ENCODE assay signal across 8 cellular contexts in the genomic region with DNA sequence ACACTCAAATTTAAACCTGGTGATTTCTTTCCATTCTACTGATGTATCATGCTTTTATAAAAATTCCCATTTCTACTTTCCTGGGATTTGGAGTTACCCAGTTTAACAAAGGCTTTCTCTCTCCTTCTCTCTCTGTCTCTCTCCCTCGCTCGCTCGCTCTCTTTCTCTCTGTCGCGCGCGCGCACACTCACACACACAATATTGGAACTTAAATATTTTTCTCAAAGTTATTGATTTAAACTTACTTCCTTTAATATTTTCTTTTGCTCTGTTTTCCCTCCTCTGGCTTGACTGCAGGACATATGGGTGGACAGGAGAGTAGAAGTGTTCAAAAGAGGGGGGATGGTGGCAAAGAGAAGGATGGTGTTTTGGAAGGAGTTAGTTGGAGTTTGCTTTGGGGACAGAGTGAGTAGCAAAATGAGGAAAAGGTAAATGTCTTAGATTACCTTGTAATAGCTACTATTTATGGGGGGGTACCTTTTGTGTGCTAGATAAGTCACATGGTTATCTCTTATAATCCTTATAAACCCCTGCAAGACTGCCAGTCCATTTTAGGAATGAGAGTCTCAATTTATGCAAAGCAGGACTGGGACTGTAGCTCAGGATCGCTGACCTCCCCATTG. TPM values are rescaled to one million over a fixed set of nuclear protein-coding genes. Genes with fewer than 3 reads are reported as not detected.
DNase-seq lines count a peak whose midpoint lies in the region; TF ChIP-seq lines count a peak whose summit lies in the region.

No MANE protein-coding gene starts in this region.

- H3K4me3 Mint-ChIP-seq in endodermal cell: peak overlapping the region; percentile 77
- peak overlapping the region; percentile 95 for H3K4me3 Mint-ChIP-seq in neural crest cell

- 33 to 47% methylated on average over 9 of the region's 9 CpGs for WGBS in endodermal cell (ENCODE audit: insufficient coverage in 1 of 2, insufficient read length in 1 of 2), 2 experiments

- no peak for TF ChIP-seq CTCF in endodermal cell (conservative IDR thresholded peaks at IDR 0.05)
- no peak for TF ChIP-seq CTCF in neural crest cell (conservative IDR thresholded peaks at IDR 0.05)

- H3K27ac ChIP-seq in endodermal cell (ENCODE audit: low read depth, low read length): no peak overlapping the region

- peaks cover 38% of the 10 kb centered on the region for H3K27me3 ChIP-seq in endodermal cell (ENCODE audit: control insufficient read depth, insufficient read depth, low read length, poor library complexity, severe bottlenecking)

- H3K27ac Mint-ChIP-seq in endodermal cell: peak overlapping the region; percentile 77
- peak overlapping the region; percentile 54 for H3K27ac Mint-ChIP-seq in neural crest cell (ENCODE audit: unreplicated experiment)

- H3K4me1 Mint-ChIP-seq in endodermal cell: peaks cover 6% of the 10 kb centered on the region
- H3K4me1 Mint-ChIP-seq in neural crest cell: peaks cover 19% of the 10 kb centered on the region

- H3K9ac ChIP-seq in endodermal cell (ENCODE audit: extremely low read depth, low read length, poor library complexity, severe bottlenecking): peak overlapping the region; percentile 59

- H3K4me3 ChIP-seq in endodermal cell (ENCODE audit: low read length): peak overlapping the region; percentile 82

- peaks cover 3% of the 10 kb centered on the region for H3K36me3 Mint-ChIP-seq in endodermal cell (ENCODE audit: low read depth)
- H3K36me3 Mint-ChIP-seq in neural crest cell (ENCODE audit: low read depth): peaks cover 8% of the 10 kb centered on the region

- DNase-seq in NCI-H1694 (lab: John Stamatoyannopoulos, UW) (peak; percentile 21), NCI-H1694 treated with DMSO at 0.1 percent for 48 hours (lab: John Stamatoyannopoulos, UW) (no peak), RKO (ENCODE audit: low spot score) (peak; percentile 68), endodermal cell (no peak), neural crest cell (ENCODE audit: low read depth, low spot score) (no peak), MV-4-11 (lab: John Stamatoyannopoulos, UW) (no peak), KG1 (lab: John Stamatoyannopoulos, UW) (no peak), NCI-H187 treated with DMSO at 0.1 percent for 48 hours (lab: John Stamatoyannopoulos, UW) (no peak)

- H3K36me3 ChIP-seq in endodermal cell (ENCODE audit: control insufficient read depth, insufficient read depth, low read length): no peaks in the 10 kb centered on the region

- H3K9me3 Mint-ChIP-seq in endodermal cell: peaks cover 9% of the 10 kb centered on the region
- H3K9me3 Mint-ChIP-seq in neural crest cell: peaks cover 15% of the 10 kb centered on the region

- H3K4me1 ChIP-seq in endodermal cell (ENCODE audit: control insufficient read depth, insufficient read depth, low read length): no peaks in the 10 kb centered on the region

- H3K27me3 Mint-ChIP-seq in endodermal cell (ENCODE audit: insufficient read depth): peaks cover 42% of the 10 kb centered on the region
- H3K27me3 Mint-ChIP-seq in neural crest cell (ENCODE audit: low read depth): peaks cover 6% of the 10 kb centered on the region

- H3K9me3 ChIP-seq in endodermal cell (ENCODE audit: control insufficient read depth, low read length): peaks cover 12% of the 10 kb centered on the region

RNA-seq across cellular contexts. Expression of gene TRIM25, which starts 0.9 kb away (rescaled TPM):
- total RNA-seq in endodermal cell (10 to 100 TPM; 18.8 to 21.3 TPM), neural crest cell (25.6 and 28.7 TPM in 2 replicates)
- polyA plus RNA-seq in endodermal cell (2013, experiment 1 of 2): 8.9 TPM
- polyA plus RNA-seq in endodermal cell (2013, experiment 2 of 2): 9.3 TPM

RNA-seq across cellular contexts. Expression of gene COIL, which starts 46.1 kb away (rescaled TPM):
- 10 to 100 TPM; 18.2 to 19.2 TPM for total RNA-seq in endodermal cell
- 23.8 TPM for polyA plus RNA-seq in endodermal cell (2013, experiment 1 of 2)
- 25.6 TPM for polyA plus RNA-seq in endodermal cell (2013, experiment 2 of 2)
- 24.1 and 25.1 TPM in 2 replicates for total RNA-seq in neural crest cell

Comparison
In these comparisons a context has a peak if more than half of its experiments do, and no peak if none do; other contexts are left out.
1. DNase-seq: peak in NCI-H1694 (single experiment) and RKO (single experiment); none in NCI-H1694 treated with DMSO at 0.1 percent for 48 hours (single experiment), endodermal cell (single experiment), neural crest cell (single experiment), MV-4-11 (single experiment), KG1 (single experiment) and NCI-H187 treated with DMSO at 0.1 percent for 48 hours (single experiment).